ENCODE assay signal across 9 cellular contexts in the genomic region with DNA sequence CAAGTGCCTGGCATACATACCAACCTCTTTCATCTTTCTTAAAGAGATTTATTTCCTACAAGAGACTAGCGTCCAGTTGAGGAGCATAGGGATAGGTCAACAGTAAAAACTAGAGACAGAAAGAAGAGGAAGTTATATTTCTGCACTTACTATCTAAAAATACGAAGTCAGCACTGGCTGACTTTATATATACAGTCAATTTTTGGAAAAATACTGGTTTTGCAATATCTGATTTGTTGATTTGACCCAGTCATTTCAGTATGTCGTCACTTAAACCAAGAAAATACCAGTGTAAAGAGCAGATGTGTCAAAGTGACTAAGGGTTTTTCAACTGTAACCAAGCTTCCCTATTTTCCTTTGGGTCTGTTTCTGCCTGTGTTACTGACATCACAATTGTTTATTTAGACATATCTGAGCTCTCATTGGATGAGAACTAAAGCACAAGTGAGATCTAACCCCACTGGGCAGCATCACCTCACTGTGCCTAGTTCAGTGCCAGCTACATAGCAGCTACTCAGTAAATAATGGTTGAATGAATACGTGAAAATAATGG. TPM values are rescaled to one million over a fixed set of nuclear protein-coding genes. Genes with fewer than 3 reads are reported as not detected.
DNase-seq lines count a peak whose midpoint lies in the region; ATAC-seq and TF ChIP-seq lines count a peak whose summit lies in the region.
"Had no signal": no experiment of that assay in that cellular context is flagged by ENCODE, and none has a peak within 500 bp of the region (broad histone marks: within the 10 kb centered on the region; RNA-seq: fewer than 3 reads in every experiment).

No MANE protein-coding gene starts in this region.

- TF ChIP-seq POLR2A in ovary (IDR thresholded peaks at IDR 0.05) = no peak

- H3K27ac ChIP-seq in ovary = no peak overlapping the region

- peaks cover 97% of the 10 kb centered on the region for H3K4me1 Mint-ChIP-seq in activated T-cell treated with anti-CD3 and anti-CD28 coated beads, Interleukin-2, amount 50 U/mL, for 72 hours (ENCODE audit: low read depth)

- H3K4me3 Mint-ChIP-seq in activated T-cell treated with anti-CD3 and anti-CD28 coated beads, Interleukin-2, amount 50 U/mL, for 72 hours = peak overlapping the region; percentile 68 to 90

- H3K4me1 ChIP-seq in ovary (ENCODE audit: insufficient read depth) = no peaks in the 10 kb centered on the region

- no peaks in the 10 kb centered on the region for H3K9me3 ChIP-seq in ovary

- H3K27me3 Mint-ChIP-seq in activated T-cell treated with anti-CD3 and anti-CD28 coated beads, Interleukin-2, amount 50 U/mL, for 72 hours (ENCODE audit: low read depth) = no peaks in the 10 kb centered on the region

- no peaks in the 10 kb centered on the region for H3K9me3 Mint-ChIP-seq in activated T-cell treated with anti-CD3 and anti-CD28 coated beads, Interleukin-2, amount 50 U/mL, for 72 hours

- intact Hi-C loops in ovary (cut with DNase I) = no loop called here

- H3K27me3 ChIP-seq in ovary = no peaks in the 10 kb centered on the region

- H3K36me3 ChIP-seq in ovary = no peaks in the 10 kb centered on the region

- no peak overlapping the region for H3K4me3 ChIP-seq in ovary

- H3K27ac Mint-ChIP-seq in activated T-cell treated with anti-CD3 and anti-CD28 coated beads, Interleukin-2, amount 50 U/mL, for 72 hours = peak overlapping the region; percentile 99

- TF ChIP-seq CTCF in ovary (IDR thresholded peaks at IDR 0.05) = no peak

- DNase-seq in activated T-cell treated with anti-CD3 and anti-CD28 coated beads, Interleukin-2, amount 50 U/mL, for 72 hours = peak in 1 of 2 donors; percentile 38
- peak; percentile 68 for DNase-seq in pons (ENCODE audit: low spot score)
- DNase-seq in dermis blood vessel endothelial cell = no peak
- no peak for DNase-seq in mesenteric fat pad (ENCODE audit: low spot score)
- DNase-seq in ovary = no peak
- DNase-seq: NCI-H446 had no signal

- TF ChIP-seq EP300 in ovary (IDR thresholded peaks at IDR 0.05) = no peak

- peaks cover 37 to 77% of the 10 kb centered on the region in 2 donors for H3K36me3 Mint-ChIP-seq in activated T-cell treated with anti-CD3 and anti-CD28 coated beads, Interleukin-2, amount 50 U/mL, for 72 hours (ENCODE audit: insufficient read depth in 2 of 2)

- peak; percentile 71 for ATAC-seq in GM18907 (IDR thresholded peaks at IDR 0.05; ENCODE audit: unreplicated experiment)
- ATAC-seq in HG03280 (IDR thresholded peaks at IDR 0.05; ENCODE audit: unreplicated experiment) = peak; percentile 52
- ATAC-seq in activated T-cell treated with anti-CD3 and anti-CD28 coated beads, Interleukin-2, amount 50 U/mL, for 72 hours (replicated peaks in 1 of 2) = peak; percentile 73 to 77
- ATAC-seq in HG03025 (IDR thresholded peaks at IDR 0.05; ENCODE audit: low FRiP score, unreplicated experiment) = no peak

- WGBS in ovary, 3 donors = 63 to 74% (median 73%) methylated on average over 4 of the region's 4 CpGs

RNA-seq across cellular contexts. Expression of a gene that starts 23.0 kb away (rescaled TPM):
- 100 to 1,000 TPM; 444 to 460 TPM for total RNA-seq in activated T-cell treated with anti-CD3 and anti-CD28 coated beads, Interleukin-2, amount 50 U/mL, for 72 hours
- 0.14 TPM in 1 of 2 replicates, not detected in the other for total RNA-seq in dermis blood vessel endothelial cell
- 16.0 TPM for total RNA-seq in mesenteric fat pad
- total RNA-seq in ovary = 1 to 10 TPM in 6 of 7 donors, under 1 TPM in 1; 0.66 to 6.1 (median 2.7) TPM
- 1 to 10 TPM in 1 of 2 donors, under 1 TPM in 1; 0.73 to 4.2 TPM for polyA plus RNA-seq in ovary

Comparison
In these comparisons a context has a peak if more than half of its experiments do, and no peak if none do; other contexts are left out.
1. RNA of a gene that starts 23.0 kb away (total RNA-seq): 444 to 460 TPM in activated T-cell treated with anti-CD3 and anti-CD28 coated beads, Interleukin-2, amount 50 U/mL, for 72 hours; 16.0 TPM in mesenteric fat pad (single experiment), 0.66 to 6.1 TPM in ovary and 0.14 TPM in dermis blood vessel endothelial cell; every median in the first group is over 10 times any median in the second.